In the genomic region with DNA sequence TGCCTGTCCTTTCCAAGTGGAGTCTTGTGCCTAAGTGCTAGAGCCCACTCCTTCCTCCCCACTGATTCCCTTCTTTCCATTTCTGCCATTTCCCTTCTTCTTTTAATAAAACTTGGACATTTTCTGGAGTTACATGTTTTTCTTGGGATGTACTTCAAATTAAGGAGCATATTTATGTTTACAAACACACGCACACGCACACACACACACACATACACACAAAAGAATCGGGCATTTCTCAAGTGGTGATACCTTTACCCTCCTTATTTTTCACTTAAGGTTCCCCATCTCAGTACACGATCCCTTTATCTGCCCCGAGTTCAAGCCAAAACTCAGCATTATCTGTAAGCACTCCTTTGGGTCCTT, we compare ENCODE assay signal across 8 cellular contexts.
A peak's percentile ranks its signal among the peaks of the same experiment; 100 is the strongest.
DNase-seq lines count a peak whose midpoint lies in the region; ATAC-seq, FAIRE-seq and TF ChIP-seq lines count a peak whose summit lies in the region.

No MANE protein-coding gene starts in this region.

- peak overlapping the region; percentile 77 to 92 (median 88) for H3K27ac ChIP-seq in Peyer's patch
- H3K27ac ChIP-seq in keratinocyte (ENCODE audit: control insufficient read depth, insufficient read depth, low read length): peak overlapping the region; percentile 100

- 8 to 13% methylated on average over 5 of the region's 5 CpGs for WGBS in lower leg skin, 2 donors

- TF ChIP-seq POLR2A in Peyer's patch (IDR thresholded peaks at IDR 0.05) (no peak), lower leg skin (IDR thresholded peaks at IDR 0.05) (no peak)

- no peak overlapping the region for H2AFZ ChIP-seq in keratinocyte (ENCODE audit: control insufficient read depth, low read length)

- H3K4me3 ChIP-seq in Peyer's patch (peak overlapping the region; percentile 21 to 45 (median 35)), keratinocyte (ENCODE audit: control insufficient read depth in 2 of 3, extremely low read depth in 1 of 3, insufficient read depth in 2 of 3, low read depth in 1 of 3, low read length in 3 of 3) (peak overlapping the region; percentile 34 to 75 (median 72)), lower leg skin (ENCODE audit: low read depth, poor library complexity, severe bottlenecking) (no peak overlapping the region)

- no peak for DNase-seq in Peyer's patch
- no peak for DNase-seq in keratinocyte (ENCODE audit: low read depth, low spot score)
- DNase-seq in GM19238 (ENCODE audit: insufficient read length, low spot score): no peak
- no peak for DNase-seq in Ammon's horn (ENCODE audit: low spot score)
- DNase-seq in NCI-H2196 (lab: John Stamatoyannopoulos, UW; ENCODE audit: unreplicated experiment): no peak
- DNase-seq in lower leg skin (ENCODE audit: low spot score in 2 of 2): no peak

- H3K36me3 ChIP-seq in Peyer's patch: no peaks in the 10 kb centered on the region
- H3K36me3 ChIP-seq in keratinocyte (ENCODE audit: control insufficient read depth in 2 of 2, extremely low read depth in 1 of 2, insufficient read depth in 2 of 2, low read length in 2 of 2): no peaks in the 10 kb centered on the region

- dilution Hi-C loops in keratinocyte (cut with MboI; ENCODE audit: extremely low pct_ligation_motif_present, low sequenced_read_pairs): no loop called here

- no peaks in the 10 kb centered on the region for H3K9me1 ChIP-seq in keratinocyte (ENCODE audit: control insufficient read depth, extremely low read depth, insufficient read depth, low read length)

- H3K27me3 ChIP-seq in Peyer's patch (no peaks in the 10 kb centered on the region), keratinocyte (ENCODE audit: control insufficient read depth, extremely low read depth, insufficient read depth, low read length) (no peaks in the 10 kb centered on the region)

- peak overlapping the region; percentile 98 for H3K4me2 ChIP-seq in keratinocyte (ENCODE audit: control insufficient read depth, extremely low read depth, insufficient read depth, low read depth, low read length)

- H3K4me1 ChIP-seq in Peyer's patch: peaks cover 0 to 19% (median 7%) of the 10 kb centered on the region in 4 donors
- H3K4me1 ChIP-seq in keratinocyte (ENCODE audit: control insufficient read depth, extremely low read depth, insufficient read depth, low read length): peaks cover 34% of the 10 kb centered on the region

- peak; percentile 2 for ATAC-seq in GM18499 (IDR thresholded peaks at IDR 0.05; ENCODE audit: insufficient read depth, unreplicated experiment)
- ATAC-seq in HG02588 (IDR thresholded peaks at IDR 0.05; ENCODE audit: unreplicated experiment): peak; percentile 24

- no peaks in the 10 kb centered on the region for H4K20me1 ChIP-seq in keratinocyte (ENCODE audit: control insufficient read depth, extremely low read depth, insufficient read depth, low read length)

- H3K9ac ChIP-seq in keratinocyte (ENCODE audit: control insufficient read depth, extremely low read depth, insufficient read depth, low read length): peak overlapping the region; percentile 97

- intact Hi-C loops in lower leg skin (cut with DNase I; ENCODE audit: low total_unique reads): no loop called here

- no peaks in the 10 kb centered on the region for H3K9me3 ChIP-seq in Peyer's patch
- H3K9me3 ChIP-seq in keratinocyte (ENCODE audit: control insufficient read depth, low read depth, low read length): no peaks in the 10 kb centered on the region

- no peak for FAIRE-seq in keratinocyte (lab: Jason Lieb, UNC)

- H3K79me2 ChIP-seq in keratinocyte (ENCODE audit: control insufficient read depth, insufficient read depth, low read length): no peaks in the 10 kb centered on the region

- TF ChIP-seq CTCF in Peyer's patch (IDR thresholded peaks at IDR 0.05) (no peak), keratinocyte (optimal IDR thresholded peaks at IDR 0.05 in 1 of 3, IDR thresholded peaks at IDR 0.05 in 1 of 3, conservative IDR thresholded peaks at IDR 0.05 in 1 of 3; ENCODE audit: extremely low read depth in 1 of 3, insufficient read depth in 2 of 3, low read length in 3 of 3) (no peak), lower leg skin (IDR thresholded peaks at IDR 0.05) (no peak)
